ENCODE assay signal across 9 cellular contexts in the genomic region with DNA sequence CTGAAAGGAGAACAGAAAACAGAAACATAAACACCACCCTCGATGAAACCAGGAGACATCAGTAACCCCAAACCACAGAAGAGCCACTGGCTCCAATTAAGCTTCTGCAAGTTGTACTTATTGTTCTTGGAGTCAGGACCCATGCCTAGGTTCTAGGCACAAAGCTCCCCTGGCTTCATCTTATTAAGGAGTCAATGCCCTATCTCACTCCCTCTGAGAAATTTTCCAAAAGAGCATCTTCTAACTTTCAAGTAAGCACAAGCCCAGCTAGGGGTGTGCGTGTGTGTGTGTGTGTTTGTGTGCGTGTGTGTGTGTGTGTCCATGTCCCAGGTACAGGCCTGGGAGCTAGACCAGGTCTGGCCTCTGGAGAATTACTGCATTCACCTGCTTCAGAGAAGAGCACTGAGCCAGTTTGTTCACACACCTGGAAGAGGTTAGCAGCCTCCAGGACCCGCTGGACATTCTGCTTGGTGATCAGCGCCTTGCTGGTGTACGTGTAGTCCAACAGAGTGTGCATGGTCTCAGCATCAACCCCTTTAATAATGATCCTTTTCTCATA. TPM values are rescaled to one million over a fixed set of nuclear protein-coding genes. Genes with fewer than 3 reads are reported as not detected.
DNase-seq lines count a peak whose midpoint lies in the region; ATAC-seq and TF ChIP-seq lines count a peak whose summit lies in the region.
"Had no signal": no experiment of that assay in that cellular context is flagged by ENCODE, and none has a peak within 500 bp of the region (broad histone marks: within the 10 kb centered on the region; RNA-seq: fewer than 3 reads in every experiment).

No MANE protein-coding gene starts in this region.

- peak overlapping the region in 1 of 10 donors; percentile 69 for H3K27ac ChIP-seq in heart right ventricle
- peak overlapping the region in 2 of 4 donors; percentile 6 to 29 for H3K27ac ChIP-seq in esophagus squamous epithelium

- DNase-seq in GM10266 (ENCODE audit: extremely low spot score) (peak; percentile 75), GM20000 (ENCODE audit: low spot score) (peak; percentile 62), heart right ventricle (no peak), kidney tubule cell (ENCODE audit: low spot score) (no peak), esophagus squamous epithelium (lab: John Stamatoyannopoulos, UW) (no peak), sciatic nerve (ENCODE audit: low spot score) (no peak)
- no peak for DNase-seq in activated naive CD4-positive, alpha-beta T cell treated with anti-CD3 and anti-CD28 coated beads, Interleukin-2, amount 50 U/mL, for 72 hours (ENCODE audit: low spot score in 2 of 2)

- H3K9me3 ChIP-seq in heart right ventricle (peaks cover 0 to 5% (median 0%) of the 10 kb centered on the region in 11 donors), esophagus squamous epithelium (no peaks in the 10 kb centered on the region)

- peak overlapping the region; percentile 67 to 83 for H3K27ac Mint-ChIP-seq in activated naive CD4-positive, alpha-beta T cell treated with anti-CD3 and anti-CD28 coated beads, Interleukin-2, amount 50 U/mL, for 72 hours

- H3K4me1 ChIP-seq in heart right ventricle (peaks cover 0 to 37% (median 11%) of the 10 kb centered on the region in 9 donors), esophagus squamous epithelium (no peaks in the 10 kb centered on the region)

- intact Hi-C loops in heart right ventricle (cut with DNase I) = no loop called here
- intact Hi-C loops in esophagus squamous epithelium (cut with DNase I) = no loop called here
- intact Hi-C loops in sciatic nerve (cut with DNase I) = no loop called here

- H3K36me3 ChIP-seq in heart right ventricle (peaks cover 0 to 4% (median 0%) of the 10 kb centered on the region in 9 donors), esophagus squamous epithelium (no peaks in the 10 kb centered on the region)

- ATAC-seq in HG03342 (IDR thresholded peaks at IDR 0.05; ENCODE audit: unreplicated experiment) (peak; percentile 87), heart right ventricle (no peak), sciatic nerve (no peak)
- peak; percentile 63 to 89 for ATAC-seq in activated naive CD4-positive, alpha-beta T cell treated with anti-CD3 and anti-CD28 coated beads, Interleukin-2, amount 50 U/mL, for 72 hours
- ATAC-seq: Panc1 had no signal

- no peak for TF ChIP-seq CTCF in GM10266 (IDR thresholded peaks at IDR 0.05; ENCODE audit: control insufficient read depth, insufficient read depth, low read depth, missing control alignments)
- no peak for TF ChIP-seq CTCF in GM20000 (IDR thresholded peaks at IDR 0.05; ENCODE audit: extremely low read depth, missing control alignments)
- no peak for TF ChIP-seq CTCF in heart right ventricle (IDR thresholded peaks at IDR 0.05)
- TF ChIP-seq CTCF in esophagus squamous epithelium (IDR thresholded peaks at IDR 0.05) = no peak

- peaks cover 0 to 10% of the 10 kb centered on the region in 2 donors for H3K9me3 Mint-ChIP-seq in activated naive CD4-positive, alpha-beta T cell treated with anti-CD3 and anti-CD28 coated beads, Interleukin-2, amount 50 U/mL, for 72 hours

- H3K4me3 ChIP-seq in heart right ventricle (no peak overlapping the region), esophagus squamous epithelium (no peak overlapping the region)

- H3K36me3 Mint-ChIP-seq in activated naive CD4-positive, alpha-beta T cell treated with anti-CD3 and anti-CD28 coated beads, Interleukin-2, amount 50 U/mL, for 72 hours = peaks cover 18 to 71% of the 10 kb centered on the region in 2 donors

- TF ChIP-seq POLR2A in esophagus squamous epithelium (IDR thresholded peaks at IDR 0.05) = no peak

- 93 to 96% methylated on average over 6 of the region's 6 CpGs for WGBS in heart right ventricle, 2 donors
- 74 to 85% methylated on average over 3 to 5 of the region's 6 CpGs for WGBS in esophagus squamous epithelium, 2 donors

- H3K27me3 ChIP-seq in heart right ventricle = no peaks in the 10 kb centered on the region
- H3K27me3 ChIP-seq in esophagus squamous epithelium = no peaks in the 10 kb centered on the region

RNA-seq across cellular contexts. Expression of a gene that starts 28.0 kb away (rescaled TPM):
- 10 to 100 TPM; 47.0 to 72.9 TPM for total RNA-seq in activated naive CD4-positive, alpha-beta T cell treated with anti-CD3 and anti-CD28 coated beads, Interleukin-2, amount 50 U/mL, for 72 hours
- 1 to 10 TPM in 4 of 10 donors, under 1 TPM in 6; 0.47 to 5.1 (median 0.93) TPM for total RNA-seq in heart right ventricle
- polyA plus RNA-seq in heart right ventricle = under 1 TPM; 0.65 to 0.80 TPM
- total RNA-seq in esophagus squamous epithelium = 1 to 10 TPM in 2 of 4 donors, under 1 TPM in 1, not detected in 1; 0.66 to 2.7 (median 1.8) TPM
- 4.7 TPM for total RNA-seq in sciatic nerve

Comparison
In these comparisons a context has a peak if more than half of its experiments do, and no peak if none do; other contexts are left out.
1. DNase-seq: peak in GM10266 (single experiment) and GM20000 (single experiment); none in activated naive CD4-positive, alpha-beta T cell treated with anti-CD3 and anti-CD28 coated beads, Interleukin-2, amount 50 U/mL, for 72 hours (0 of 2), heart right ventricle (0 of 2), kidney tubule cell (single experiment), esophagus squamous epithelium (single experiment) and sciatic nerve (single experiment).
2. ATAC-seq: peak in HG03342 (single experiment) and activated naive CD4-positive, alpha-beta T cell treated with anti-CD3 and anti-CD28 coated beads, Interleukin-2, amount 50 U/mL, for 72 hours (2 of 2); none in heart right ventricle (0 of 8) and sciatic nerve (single experiment).